In the genomic region with DNA sequence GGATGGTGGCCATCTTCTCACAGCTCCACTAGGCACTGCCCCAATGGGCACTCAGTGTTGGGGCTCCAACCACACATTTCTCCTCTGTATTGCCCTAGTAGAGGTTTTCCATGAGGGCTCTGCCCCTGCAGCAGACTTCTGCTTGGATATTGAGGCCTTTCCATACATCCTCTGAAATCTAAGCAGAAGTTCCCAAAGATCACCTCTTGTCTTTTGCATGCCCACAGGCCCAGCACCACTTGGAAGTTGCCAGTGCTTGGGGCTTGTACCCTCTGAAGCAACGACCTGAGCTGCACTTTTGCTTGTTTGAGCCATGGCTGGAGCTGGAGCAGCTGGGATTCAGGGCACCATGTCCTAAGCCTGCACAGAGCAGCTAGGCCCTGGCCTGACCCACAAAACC, we compare ENCODE assay signal across 33 cellular contexts.
DNase-seq lines count a peak whose midpoint lies in the region; ATAC-seq and TF ChIP-seq lines count a peak whose summit lies in the region.
"Had no signal": no experiment of that assay in that cellular context is flagged by ENCODE, and none has a peak within 500 bp of the region (broad histone marks: within the 10 kb centered on the region; RNA-seq: fewer than 3 reads in every experiment).

No MANE protein-coding gene starts in this region.

- intact Hi-C loops in posterior vena cava (cut with DNase I): no loop called here
- intact Hi-C loops in spleen (cut with DNase I; ENCODE audit: low total_unique reads): no loop called here

- H2BK5ac ChIP-seq in neuronal stem cell (ENCODE audit: low read length): no peak overlapping the region

- H3K4me3 ChIP-seq in neuronal stem cell (ENCODE audit: low read length in 2 of 2) (no peak overlapping the region), spleen (no peak overlapping the region), MG63 (no peak overlapping the region)
- H3K4me3 ChIP-seq: A549; BLaER1; BLaER1 treated with 17β-estradiol and CSF1 and Interleukin-3, amounts not matched to agents 10 nM and 100 nM had no signal

- no peak overlapping the region for H4K91ac ChIP-seq in neuronal stem cell (ENCODE audit: low read depth, low read length, poor library complexity)

- H3K4me1 ChIP-seq in neuronal stem cell (ENCODE audit: control insufficient read depth in 2 of 2, insufficient read depth in 1 of 2, low read depth in 1 of 2, low read length in 2 of 2): no peaks in the 10 kb centered on the region
- H3K4me1 ChIP-seq in spleen: no peaks in the 10 kb centered on the region
- H3K4me1 ChIP-seq: A549; BE2C; BLaER1; BLaER1 treated with 17β-estradiol and CSF1 and Interleukin-3, amounts not matched to agents 10 nM and 100 nM; Caco-2 had no signal

- H3K14ac ChIP-seq in neuronal stem cell (ENCODE audit: low read length): no peak overlapping the region

- no peak for TF ChIP-seq CTCF in spleen (IDR thresholded peaks at IDR 0.05 in 8 of 11, conservative IDR thresholded peaks at IDR 0.05 in 3 of 11)

- TF ChIP-seq POLR2A in spleen (IDR thresholded peaks at IDR 0.05): no peak

- H3K9ac ChIP-seq in neuronal stem cell (ENCODE audit: low read depth, low read length, poor library complexity): peak overlapping the region; percentile 34
- H3K9ac ChIP-seq: BLaER1; BLaER1 treated with 17β-estradiol and CSF1 and Interleukin-3, amounts not matched to agents 10 nM and 100 nM had no signal

- peak; percentile 83 for DNase-seq in mesenteric fat pad (ENCODE audit: low spot score)
- no peak for DNase-seq in neuronal stem cell (ENCODE audit: low spot score)
- peak; percentile 57 for DNase-seq in posterior vena cava (ENCODE audit: low spot score)
- DNase-seq in spleen: peak; percentile 28
- no peak for DNase-seq in hepatic stellate cell (ENCODE audit: low spot score)
- DNase-seq in MV-4-11 (lab: John Stamatoyannopoulos, UW): no peak
- DNase-seq in MG63: no peak
- DNase-seq: 8988T; ACHN; AML-193; BE2C; C1 segment of cervical spinal cord; Caco-2; Calu3; CD4-positive, alpha-beta memory T cell; CD4-positive, alpha-beta T cell; CD4-positive, CD25-positive, alpha-beta regulatory T cell; CD8-positive, alpha-beta memory T cell; CD8-positive, alpha-beta T cell; COR-L47; DMS 273 treated with DMSO at 0.1 percent for 48 hours; DMS153; DMS53; DMS79; DMS79 treated with DMSO at 0.1 percent for 48 hours; DND-41; EL had no signal

- H3K18ac ChIP-seq in neuronal stem cell (ENCODE audit: low read length): no peak overlapping the region

- H3K36me3 ChIP-seq in neuronal stem cell (replicated peaks in 1 of 2; ENCODE audit: control insufficient read depth in 2 of 2, insufficient read depth in 2 of 2, low read length in 2 of 2): no peaks in the 10 kb centered on the region
- no peaks in the 10 kb centered on the region for H3K36me3 ChIP-seq in spleen
- no peaks in the 10 kb centered on the region for H3K36me3 ChIP-seq in MG63
- H3K36me3 ChIP-seq: BE2C; BLaER1; BLaER1 treated with 17β-estradiol and CSF1 and Interleukin-3, amounts not matched to agents 10 nM and 100 nM had no signal

- no peak overlapping the region for H2BK120ac ChIP-seq in neuronal stem cell (ENCODE audit: low read depth, low read length)

- H3K9me3 ChIP-seq in neuronal stem cell (replicated peaks in 1 of 2; ENCODE audit: control insufficient read depth in 2 of 2, insufficient read depth in 1 of 2, low read depth in 1 of 2, low read length in 2 of 2) (peaks cover 2 to 9% of the 10 kb centered on the region in 2 donors), spleen (peaks cover 0 to 40% (median 15%) of the 10 kb centered on the region in 8 donors), MG63 (no peaks in the 10 kb centered on the region)
- H3K9me3 ChIP-seq: A549, BE2C, Caco-2 had no signal

- no peak overlapping the region for H3K23ac ChIP-seq in neuronal stem cell (ENCODE audit: low read depth, low read length, poor library complexity)

- H2AFZ ChIP-seq in neuronal stem cell (ENCODE audit: low read length): no peak overlapping the region

- H2BK12ac ChIP-seq in neuronal stem cell (ENCODE audit: low read length): no peak overlapping the region

- no CpG with 5 or more reads among the region's 1 CpG for WGBS in neuronal stem cell (ENCODE audit: extremely low coverage in 2 of 2, insufficient read length in 2 of 2, insufficient replicate concordance in 1 of 2), 2 donors
- 0 to 18% (median 0%) methylated on average over 1 of the region's 1 CpG for WGBS in spleen, 5 donors

- no peak overlapping the region for H3K4ac ChIP-seq in neuronal stem cell (ENCODE audit: low read length)

- no peak overlapping the region for H2AK5ac ChIP-seq in neuronal stem cell (ENCODE audit: low read depth, low read length)

- no peak overlapping the region for H3K27ac ChIP-seq in neuronal stem cell (replicated peaks; ENCODE audit: low read length)
- no peak overlapping the region for H3K27ac ChIP-seq in spleen
- H3K27ac ChIP-seq: 22Rv1; A549; BLaER1; BLaER1 treated with 17β-estradiol and CSF1 and Interleukin-3, amounts not matched to agents 10 nM and 100 nM; C4-2B had no signal

- no peaks in the 10 kb centered on the region for H3K79me1 ChIP-seq in neuronal stem cell (ENCODE audit: low read depth, low read length)

- no peak overlapping the region for H2BK15ac ChIP-seq in neuronal stem cell (ENCODE audit: low read length)

- no peak for ATAC-seq in GM18870 (IDR thresholded peaks at IDR 0.05; ENCODE audit: unreplicated experiment)
- ATAC-seq: A549; CD8-positive, alpha-beta T cell had no signal

- H3K4me2 ChIP-seq in neuronal stem cell (ENCODE audit: insufficient read depth, low read length, poor library complexity, severe bottlenecking): no peak overlapping the region
- H3K4me2 ChIP-seq: A549; BLaER1; BLaER1 treated with 17β-estradiol and CSF1 and Interleukin-3, amounts not matched to agents 10 nM and 100 nM had no signal

- no peak overlapping the region for H4K8ac ChIP-seq in neuronal stem cell (ENCODE audit: low read depth, low read length)

- H3K27me3 ChIP-seq in neuronal stem cell (ENCODE audit: control insufficient read depth in 3 of 3, insufficient read depth in 3 of 3, low read depth in 1 of 3, low read length in 3 of 3): no peaks in the 10 kb centered on the region
- H3K27me3 ChIP-seq in spleen (replicated peaks in 1 of 7): no peaks in the 10 kb centered on the region
- H3K27me3 ChIP-seq in MG63: no peaks in the 10 kb centered on the region
- H3K27me3 ChIP-seq: BE2C; BLaER1; BLaER1 treated with 17β-estradiol and CSF1 and Interleukin-3, amounts not matched to agents 10 nM and 100 nM had no signal

Comparison
In these comparisons a context has a peak if more than half of its experiments do, and no peak if none do; other contexts are left out.
1. DNase-seq: peak in mesenteric fat pad (single experiment), posterior vena cava (single experiment) and spleen (single experiment); none in neuronal stem cell (single experiment), hepatic stellate cell (single experiment), MV-4-11 (single experiment) and MG63 (single experiment).